In the genomic region with DNA sequence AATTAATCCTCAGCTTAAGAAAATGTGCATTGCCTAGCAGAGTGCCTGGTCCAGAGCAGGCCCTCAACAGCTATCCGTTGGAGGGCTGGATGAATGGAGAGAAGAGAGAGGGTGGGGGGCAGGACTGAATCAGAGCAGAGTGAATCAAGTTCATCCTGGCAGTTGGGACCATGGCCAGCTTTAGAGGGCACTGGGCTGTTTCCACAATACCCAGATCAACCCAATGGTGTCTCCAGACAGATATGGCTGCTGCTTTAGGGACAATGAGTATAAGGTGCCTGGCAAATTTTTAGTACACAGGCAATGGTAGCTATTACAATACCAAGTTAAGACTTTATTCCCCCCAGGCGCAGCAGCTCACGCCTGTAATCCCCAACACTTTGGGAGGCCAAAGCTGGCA, we compare ENCODE assay signal across 34 cellular contexts.
"Had no signal": no experiment of that assay in that cellular context is flagged by ENCODE, and none has a peak within 500 bp of the region (broad histone marks: within the 10 kb centered on the region; RNA-seq: fewer than 3 reads in every experiment).

No MANE protein-coding gene starts in this region.

- DNase-seq: activated CD4-positive, alpha-beta memory T cell treated with anti-CD3 and anti-CD28 coated beads for 36 hours; activated CD4-positive, alpha-beta T cell treated with anti-CD3 and anti-CD28 coated beads for 4 hours; activated CD4-positive, alpha-beta T cell treated with anti-CD3 and anti-CD28 coated beads, Interleukin-2, amount 50 U/mL, for 1 hour; activated CD8-positive, alpha-beta memory T cell treated with anti-CD3 and anti-CD28 coated beads, Interleukin-2, amount 50 U/mL, for 4 hours; activated effector memory CD4-positive, alpha-beta T cell treated with Interleukin-2 at 50 U/mL for 16 hours; activated naive CD4-positive, alpha-beta T cell treated with anti-CD3 and anti-CD28 coated beads, Interleukin-2, amount 10 ng/mL, durations not matched to agents 7 days and 5 days; activated naive CD8-positive, alpha-beta T cell treated with anti-CD3 and anti-CD28 coated beads, Interleukin-2, amount 50 U/mL, for 24 hours; activated T-cell treated with anti-CD3 and anti-CD28 coated beads for 4 hours; activated T-cell treated with anti-CD3 and anti-CD28 coated beads, Interleukin-2, amount 50 U/mL, for 4 hours; anterior cingulate cortex; Kasumi-1; KG1; MG63; NCI-H1048; NCI-H1105 treated with DMSO at 0.1 percent for 48 hours; NCI-H1436; NCI-H1694; NCI-H1930; NCI-H2081 treated with DMSO at 0.1 percent for 48 hours; NCI-H226; NCI-H446 treated with DMSO at 0.1 percent for 48 hours; NCI-H524; NCI-H69; NCI-H82; PC-3; SHP77; SJCRH30; T1000 had no signal

- H3K27me3 Mint-ChIP-seq: activated CD4-positive, alpha-beta memory T cell treated with anti-CD3 and anti-CD28 coated beads for 36 hours; activated naive CD4-positive, alpha-beta T cell treated with anti-CD3 and anti-CD28 coated beads, Interleukin-2, amount 10 ng/mL, durations not matched to agents 7 days and 5 days; activated naive CD8-positive, alpha-beta T cell; activated naive CD8-positive, alpha-beta T cell treated with anti-CD3 and anti-CD28 coated beads, Interleukin-2, amount 50 U/mL, for 24 hours; brain had no signal

- H3K9me3 Mint-ChIP-seq: activated CD4-positive, alpha-beta memory T cell treated with anti-CD3 and anti-CD28 coated beads for 36 hours; activated naive CD4-positive, alpha-beta T cell treated with anti-CD3 and anti-CD28 coated beads, Interleukin-2, amount 10 ng/mL, durations not matched to agents 7 days and 5 days; activated naive CD8-positive, alpha-beta T cell treated with anti-CD3 and anti-CD28 coated beads, Interleukin-2, amount 50 U/mL, for 24 hours; activated T-cell treated with anti-CD3 and anti-CD28 coated beads, Interleukin-2, amount 50 U/mL, for 4 hours; brain; WTC11 had no signal

- H3K36me3 Mint-ChIP-seq: activated naive CD8-positive, alpha-beta T cell had no signal

- H3K4me1 Mint-ChIP-seq: activated naive CD4-positive, alpha-beta T cell treated with anti-CD3 and anti-CD28 coated beads, Interleukin-2, amount 10 ng/mL, durations not matched to agents 7 days and 5 days; activated naive CD8-positive, alpha-beta T cell treated with anti-CD3 and anti-CD28 coated beads, Interleukin-2, amount 50 U/mL, for 24 hours; brain; WTC11 had no signal

- H3K9me3 ChIP-seq: MG63, SJCRH30 had no signal

- H3K4me1 ChIP-seq: SJCRH30 had no signal

- H3K4me3 Mint-ChIP-seq: activated CD4-positive, alpha-beta memory T cell treated with anti-CD3 and anti-CD28 coated beads for 36 hours; activated naive CD4-positive, alpha-beta T cell treated with anti-CD3 and anti-CD28 coated beads, Interleukin-2, amount 10 ng/mL, durations not matched to agents 7 days and 5 days; activated naive CD8-positive, alpha-beta T cell; activated naive CD8-positive, alpha-beta T cell treated with anti-CD3 and anti-CD28 coated beads, Interleukin-2, amount 50 U/mL, for 24 hours; activated T-cell treated with anti-CD3 and anti-CD28 coated beads, Interleukin-2, amount 50 U/mL, for 4 hours; brain; WTC11 had no signal

- H3K27ac ChIP-seq: RWPE1, SJCRH30, SK-N-MC had no signal

- ATAC-seq: activated CD4-positive, CD25-positive, alpha-beta regulatory T cell treated with anti-CD3 and anti-CD28 coated beads, Interleukin-2, amount 50 U/mL, for 24 hours; activated naive CD8-positive, alpha-beta T cell treated with anti-CD3 and anti-CD28 coated beads, Interleukin-2, amount 50 U/mL, for 24 hours; activated T-cell treated with anti-CD3 and anti-CD28 coated beads, Interleukin-2, amount 50 U/mL, for 4 hours; PC-3; WTC11 had no signal

- H3K4me3 ChIP-seq: MG63, SJCRH30, SK-N-MC had no signal

- H3K27me3 ChIP-seq: MG63, SJCRH30 had no signal

- H3K27ac Mint-ChIP-seq: activated CD4-positive, alpha-beta memory T cell treated with anti-CD3 and anti-CD28 coated beads for 36 hours; activated naive CD4-positive, alpha-beta T cell treated with anti-CD3 and anti-CD28 coated beads, Interleukin-2, amount 10 ng/mL, durations not matched to agents 7 days and 5 days; activated naive CD8-positive, alpha-beta T cell treated with anti-CD3 and anti-CD28 coated beads, Interleukin-2, amount 50 U/mL, for 24 hours; brain; WTC11 had no signal
